1 cellular context compared by ENCODE assay signal in genomic region chr13:44415815-44416214, GRCh38.
TF ChIP-seq lines count a peak whose summit lies in the region.

No MANE protein-coding gene starts in this region.

TF ChIP-seq in H1, 55 proteins besides CTCF, POLR2A, EP300 and RAD21:
- TF ChIP-seq RNF2 (IDR thresholded peaks at IDR 0.05; ENCODE audit: borderline replicate concordance, low read depth, low read length, missing control alignments, poor library complexity, severe bottlenecking), result no peak
- TF ChIP-seq SAP30 (IDR thresholded peaks at IDR 0.05; ENCODE audit: insufficient read depth, insufficient replicate concordance, low read length), result no peak
- TF ChIP-seq ASH2L (IDR thresholded peaks at IDR 0.05; ENCODE audit: low read length), result no peak
- TF ChIP-seq CBX8 (IDR thresholded peaks at IDR 0.05; ENCODE audit: borderline replicate concordance, low read depth, low read length), result no peak
- TF ChIP-seq GABPA (IDR thresholded peaks at IDR 0.05; ENCODE audit: borderline replicate concordance, insufficient read depth, low read length), result no peak
TF ChIP-seq in H1: peak in this region for 0.
